ENCODE assay signal across 11 cellular contexts in genomic region chr1:156510709-156511108, GRCh38.
A peak's percentile ranks its signal among the peaks of the same experiment; 100 is the strongest.
DNase-seq lines count a peak whose midpoint lies in the region; ATAC-seq lines count a peak whose summit lies in the region.
"Had no signal": no experiment of that assay in that cellular context is flagged by ENCODE, and none has a peak within 500 bp of the region (broad histone marks: within the 10 kb centered on the region; RNA-seq: fewer than 3 reads in every experiment).

No MANE protein-coding gene starts in this region.

- H3K27me3 ChIP-seq in stomach smooth muscle (ENCODE audit: control insufficient read depth in 1 of 2, insufficient read depth in 2 of 2, low read length in 2 of 2) = no peaks in the 10 kb centered on the region
- H3K27me3 ChIP-seq in effector memory CD4-positive, alpha-beta T cell (replicated peaks; ENCODE audit: control insufficient read depth, insufficient read depth, low read length, poor library complexity, severe bottlenecking) = no peaks in the 10 kb centered on the region

- peak overlapping the region; percentile 97 for H3K27ac ChIP-seq in stomach smooth muscle (ENCODE audit: low read length)
- H3K27ac ChIP-seq in effector memory CD4-positive, alpha-beta T cell (ENCODE audit: insufficient read depth, low read length, poor library complexity, severe bottlenecking) = no peak overlapping the region
- H3K27ac ChIP-seq: HL-60 had no signal

- H3K36me3 ChIP-seq in stomach smooth muscle (ENCODE audit: control insufficient read depth in 2 of 2, insufficient read depth in 2 of 2, low read length in 2 of 2) = no peaks in the 10 kb centered on the region
- H3K36me3 ChIP-seq in effector memory CD4-positive, alpha-beta T cell (ENCODE audit: control insufficient read depth, insufficient read depth, low read length) = no peaks in the 10 kb centered on the region

- DNase-seq in HCEC 1CT = peak; percentile 88
- DNase-seq in cerebellar cortex (ENCODE audit: low spot score) = peak; percentile 83
- DNase-seq in iris pigment epithelial cell (ENCODE audit: low read depth) = peak; percentile 70
- DNase-seq in effector memory CD4-positive, alpha-beta T cell = no peak
- DNase-seq in islet precursor cell = no peak
- DNase-seq: NCI-H2081 treated with DMSO at 0.1 percent for 48 hours, T-helper 1 cell had no signal

- H3K9me3 ChIP-seq in stomach smooth muscle (ENCODE audit: control insufficient read depth in 2 of 2, low read length in 2 of 2) = no peaks in the 10 kb centered on the region
- H3K9me3 ChIP-seq in effector memory CD4-positive, alpha-beta T cell (ENCODE audit: control insufficient read depth, low read length) = no peaks in the 10 kb centered on the region

- ATAC-seq in GM18520 (IDR thresholded peaks at IDR 0.05; ENCODE audit: unreplicated experiment) (no peak), GM18868 (IDR thresholded peaks at IDR 0.05; ENCODE audit: unreplicated experiment) (no peak)

- peak overlapping the region in 1 of 2 donors; percentile 47 for H3K4me3 ChIP-seq in stomach smooth muscle (ENCODE audit: low read length in 2 of 2)
- no peak overlapping the region for H3K4me3 ChIP-seq in effector memory CD4-positive, alpha-beta T cell (ENCODE audit: insufficient read depth, low read depth, low read length, poor library complexity, severe bottlenecking)

- peaks cover 54% of the 10 kb centered on the region for H3K4me1 ChIP-seq in stomach smooth muscle (ENCODE audit: control insufficient read depth, insufficient read depth, low read length)
- H3K4me1 ChIP-seq in effector memory CD4-positive, alpha-beta T cell (ENCODE audit: control insufficient read depth, insufficient read depth, low read length, poor library complexity, severe bottlenecking) = peaks cover 5% of the 10 kb centered on the region

- H3K9ac ChIP-seq in stomach smooth muscle (ENCODE audit: low read length in 2 of 2) = peak overlapping the region; percentile 71 to 73

Comparison
In these comparisons a context has a peak if more than half of its experiments do, and no peak if none do; other contexts are left out.
1. DNase-seq: peak in HCEC 1CT (single experiment), cerebellar cortex (single experiment) and iris pigment epithelial cell (single experiment); none in effector memory CD4-positive, alpha-beta T cell (0 of 3) and islet precursor cell (single experiment).